1 cellular context compared by ENCODE assay signal in genomic region chr19:13960863-13961784, GRCh38.
TF ChIP-seq lines count a peak whose summit lies in the region.

No MANE protein-coding gene starts in this region.

TF ChIP-seq in SK-N-SH treated with all-trans-retinoic acid at 6 μM for 48 hours, 23 proteins besides CTCF, POLR2A, EP300 and RAD21 (continued from another document):
- TF ChIP-seq CREB5 (CRISPR knock-in tag; IDR thresholded peaks at IDR 0.05; ENCODE audit: low read depth) (no peak), ZNF565 (CRISPR knock-in tag; conservative IDR thresholded peaks at IDR 0.05; ENCODE audit: low read depth) (no peak), PATZ1 (CRISPR knock-in tag; IDR thresholded peaks at IDR 0.05; ENCODE audit: borderline replicate concordance) (no peak), ISL1 (CRISPR knock-in tag; IDR thresholded peaks at IDR 0.05) (no peak)
